In the genomic region with DNA sequence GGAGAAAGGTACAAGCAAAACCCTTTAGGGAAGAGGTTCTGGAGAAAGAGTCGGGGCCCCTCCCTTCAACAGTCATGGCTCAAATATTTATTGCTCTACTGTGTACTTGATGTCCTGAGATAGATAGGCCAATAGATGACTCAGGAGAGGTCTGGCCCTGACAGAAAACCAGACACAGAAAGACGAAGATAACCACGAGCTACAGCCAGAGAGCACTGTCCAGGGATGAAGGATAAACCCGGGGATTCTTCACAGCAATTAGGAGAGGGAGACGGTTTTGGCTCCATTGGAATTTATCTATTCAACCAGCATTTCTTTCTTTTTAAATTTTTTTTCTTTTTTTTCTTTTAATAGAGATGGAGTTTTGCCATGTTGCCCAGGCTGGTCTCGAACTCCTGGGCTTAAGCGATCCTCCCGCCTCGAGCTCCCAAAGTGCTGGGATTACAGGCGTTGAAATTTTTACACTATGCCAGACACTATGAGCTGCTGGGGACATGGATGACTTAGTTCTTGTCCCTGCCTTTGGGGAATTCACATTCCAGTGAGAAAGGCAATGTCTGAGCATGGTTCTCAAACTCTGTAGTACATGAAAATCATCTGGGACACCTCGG, we compare ENCODE assay signal across 12 cellular contexts. TPM values are rescaled to one million over a fixed set of nuclear protein-coding genes. Genes with fewer than 3 reads are reported as not detected.
DNase-seq lines count a peak whose midpoint lies in the region; ATAC-seq and TF ChIP-seq lines count a peak whose summit lies in the region.
"Had no signal": no experiment of that assay in that cellular context is flagged by ENCODE, and none has a peak within 500 bp of the region (broad histone marks: within the 10 kb centered on the region; RNA-seq: fewer than 3 reads in every experiment).

No MANE protein-coding gene starts in this region.

- no peak overlapping the region for H3K4me3 ChIP-seq in prostate gland

- in situ Hi-C loops in Caki2 (cut with HindIII; ENCODE audit: low pct_unique_long_range_greater_than_20kb, low sequenced_read_pairs) = no loop called here

- DNase-seq in Caki2 (ENCODE audit: low read depth) = peak; percentile 48
- DNase-seq in M059J (ENCODE audit: low read depth) = peak; percentile 88
- peak; percentile 61 for DNase-seq in epithelial cell of prostate (ENCODE audit: low read depth, low spot score)
- peak; percentile 57 for DNase-seq in prostate gland (ENCODE audit: low spot score)
- no peak for DNase-seq in NCI-H2107 (lab: John Stamatoyannopoulos, UW)
- no peak for DNase-seq in stimulated activated CD8-positive, alpha-beta memory T cell treated with anti-CD3 and anti-CD28 coated beads, Interleukin-4, amount 100 ng/mL, for 48 hours
- DNase-seq in mesenteric fat pad (ENCODE audit: low spot score) = no peak
- DNase-seq: activated gamma-delta T cell treated with Interleukin-2 at 50 U/mL for 16 hours; GF-D8; naive thymus-derived CD4-positive, alpha-beta T cell; NCI-H2171 had no signal

- intact Hi-C loops in prostate gland (cut with DNase I) = loop anchor here (1.0 kb wide), 1 partner anchor 20 kb away; no protein-coding TSS in a partner anchor

- no peaks in the 10 kb centered on the region for H3K27me3 ChIP-seq in prostate gland (replicated peaks; ENCODE audit: insufficient read depth)

- H3K4me1 ChIP-seq in prostate gland (replicated peaks) = no peaks in the 10 kb centered on the region

- TF ChIP-seq POLR2A in prostate gland (IDR thresholded peaks at IDR 0.05) = no peak

- H3K9me3 ChIP-seq in prostate gland = no peaks in the 10 kb centered on the region

- no peaks in the 10 kb centered on the region for H3K36me3 ChIP-seq in prostate gland

- 49% methylated on average over 11 of the region's 11 CpGs for WGBS in prostate gland

- no peak for ATAC-seq in GM19463 (IDR thresholded peaks at IDR 0.05; ENCODE audit: unreplicated experiment)
- ATAC-seq: naive thymus-derived CD4-positive, alpha-beta T cell had no signal

- H3K27ac ChIP-seq in epithelial cell of prostate (peak overlapping the region; percentile 94), prostate gland (peak overlapping the region; percentile 7 to 50)

- TF ChIP-seq CTCF in prostate gland (IDR thresholded peaks at IDR 0.05) = no peak

RNA-seq across cellular contexts. Expression of a gene that starts 4.6 kb away (rescaled TPM):
- not detected in 2 replicates for total RNA-seq in Caki2 (2014; rRNA removed; shearing (Covaris generic); ENCODE audit: low replicate concordance)
- total RNA-seq in M059J (2014; rRNA removed; shearing (Covaris generic)) = not detected in 2 replicates
- total RNA-seq in prostate gland = 1 to 10 TPM in 1 of 2 donors, not detected in 1; 3.5 TPM
- 880 TPM for total RNA-seq in mesenteric fat pad
- total RNA-seq: naive thymus-derived CD4-positive, alpha-beta T cell had no signal

RNA-seq across cellular contexts. Expression of a gene that starts 5.8 kb away (rescaled TPM):
- total RNA-seq in Caki2 (2014; rRNA removed; shearing (Covaris generic); ENCODE audit: low replicate concordance) = 19.7 and 36.5 TPM in 2 replicates
- 22.6 and 30.6 TPM in 2 replicates for total RNA-seq in M059J (2014; rRNA removed; shearing (Covaris generic))
- 10 to 100 TPM; 37.0 to 61.5 TPM for total RNA-seq in prostate gland
- 49.8 TPM for total RNA-seq in mesenteric fat pad

RNA-seq across cellular contexts. Expression of a gene that starts 18.0 kb away (rescaled TPM):
- total RNA-seq in Caki2 (2014; rRNA removed; shearing (Covaris generic); ENCODE audit: low replicate concordance) = not detected in 2 replicates
- 0.05 and 0.15 TPM in 2 replicates for total RNA-seq in M059J (2014; rRNA removed; shearing (Covaris generic))
- total RNA-seq in prostate gland (10 to 100 TPM; 10.1 to 28.2 TPM), mesenteric fat pad (20.2 TPM)

RNA-seq across cellular contexts. Expression of a gene that starts 32.2 kb away (rescaled TPM):
- 24.5 and 51.8 TPM in 2 replicates for total RNA-seq in Caki2 (2014; rRNA removed; shearing (Covaris generic); ENCODE audit: low replicate concordance)
- 26.4 and 29.5 TPM in 2 replicates for total RNA-seq in M059J (2014; rRNA removed; shearing (Covaris generic))
- total RNA-seq in prostate gland = 100 to 1,000 TPM in 1 of 2 donors, 10 to 100 TPM in 1; 80.7 to 152 TPM
- 28.8 TPM for total RNA-seq in mesenteric fat pad

RNA-seq across cellular contexts. Expression of a gene that starts 40.9 kb away (rescaled TPM):
- 22.3 and 43.5 TPM in 2 replicates for total RNA-seq in Caki2 (2014; rRNA removed; shearing (Covaris generic); ENCODE audit: low replicate concordance)
- total RNA-seq in M059J (2014; rRNA removed; shearing (Covaris generic)) = 22.3 and 34.8 TPM in 2 replicates
- 10 to 100 TPM; 40.9 to 44.6 TPM for total RNA-seq in prostate gland
- total RNA-seq in mesenteric fat pad = 25.6 TPM

Comparison
In these comparisons a context has a peak if more than half of its experiments do, and no peak if none do; other contexts are left out.
1. DNase-seq: peak in Caki2 (single experiment), M059J (single experiment), epithelial cell of prostate (single experiment) and prostate gland (single experiment); none in NCI-H2107 (single experiment), stimulated activated CD8-positive, alpha-beta memory T cell treated with anti-CD3 and anti-CD28 coated beads, Interleukin-4, amount 100 ng/mL, for 48 hours (single experiment) and mesenteric fat pad (single experiment).
2. RNA of a gene that starts 4.6 kb away (total RNA-seq): 880 TPM in mesenteric fat pad (single experiment); 3.5 TPM in prostate gland, not detected in Caki2 and not detected in M059J; every median in the first group is over 100 times any median in the second.